ENCODE assay signal across 9 cellular contexts in genomic region chr4:156677136-156677535, GRCh38.
A peak's percentile ranks its signal among the peaks of the same experiment; 100 is the strongest.
DNase-seq lines count a peak whose midpoint lies in the region; ATAC-seq and TF ChIP-seq lines count a peak whose summit lies in the region.
"Had no signal": no experiment of that assay in that cellular context is flagged by ENCODE, and none has a peak within 500 bp of the region (broad histone marks: within the 10 kb centered on the region; RNA-seq: fewer than 3 reads in every experiment).

No MANE protein-coding gene starts in this region.

- no peaks in the 10 kb centered on the region for H3K9me2 ChIP-seq in Loucy (replicated peaks; ENCODE audit: low read depth, low read length)

- DNase-seq in NCI-H1092 treated with DMSO at 0.1 percent for 48 hours (lab: John Stamatoyannopoulos, UW) (peak; percentile 24), NCI-H1092 (lab: John Stamatoyannopoulos, UW) (no peak), colonic mucosa (peak; percentile 28), natural killer cell (no peak), NCI-H345 treated with DMSO at 0.1 percent for 48 hours (lab: John Stamatoyannopoulos, UW; ENCODE audit: unreplicated experiment) (no peak), mesenteric fat pad (ENCODE audit: low spot score) (no peak)

- H3K4me1 ChIP-seq in Loucy (ENCODE audit: insufficient read depth, low read length, poor library complexity, severe bottlenecking) (no peaks in the 10 kb centered on the region), colonic mucosa (no peaks in the 10 kb centered on the region), skeletal muscle satellite cell (ENCODE audit: control insufficient read depth, insufficient read depth, low read length) (peaks cover 47% of the 10 kb centered on the region)

- no peak overlapping the region for H3K4me2 ChIP-seq in Loucy (ENCODE audit: low read depth, low read length, poor library complexity, severe bottlenecking)
- H3K4me2 ChIP-seq in skeletal muscle satellite cell (ENCODE audit: low read length), result peak overlapping the region; percentile 34

- H3K9me3 ChIP-seq in Loucy (ENCODE audit: insufficient read depth, low read depth, low read length) (no peaks in the 10 kb centered on the region), colonic mucosa (no peaks in the 10 kb centered on the region), skeletal muscle satellite cell (replicated peaks; ENCODE audit: low read length) (no peaks in the 10 kb centered on the region)

- H4K20me1 ChIP-seq in Loucy (ENCODE audit: insufficient read depth, low read length, poor library complexity, severe bottlenecking), result no peaks in the 10 kb centered on the region

- H3K27ac ChIP-seq in colonic mucosa, result no peak overlapping the region

- H3K79me2 ChIP-seq in Loucy (ENCODE audit: insufficient read depth, low read length), result no peaks in the 10 kb centered on the region

- H3K4me1 Mint-ChIP-seq in natural killer cell, result no peaks in the 10 kb centered on the region
- H3K4me1 Mint-ChIP-seq: B cell had no signal

- H3K9ac ChIP-seq in Loucy (ENCODE audit: low read depth, low read length, poor library complexity, severe bottlenecking), result no peak overlapping the region
- H3K9ac ChIP-seq in colonic mucosa (ENCODE audit: low read depth in 2 of 2, low read length in 2 of 2), result no peak overlapping the region
- peak overlapping the region; percentile 55 for H3K9ac ChIP-seq in skeletal muscle satellite cell (ENCODE audit: low read depth, low read length)

- no peaks in the 10 kb centered on the region for H3K27me3 ChIP-seq in Loucy (ENCODE audit: insufficient read depth, low read length, poor library complexity, severe bottlenecking)
- no peaks in the 10 kb centered on the region for H3K27me3 ChIP-seq in colonic mucosa
- no peaks in the 10 kb centered on the region for H3K27me3 ChIP-seq in skeletal muscle satellite cell (ENCODE audit: control insufficient read depth, insufficient read depth, low read length)

- H3K36me3 ChIP-seq in Loucy (ENCODE audit: insufficient read depth, low read length) (no peaks in the 10 kb centered on the region), colonic mucosa (no peaks in the 10 kb centered on the region), skeletal muscle satellite cell (ENCODE audit: insufficient read depth, low read length) (no peaks in the 10 kb centered on the region)

- TF ChIP-seq CTCF in Loucy (conservative IDR thresholded peaks at IDR 0.05; ENCODE audit: low read length), result peak; percentile 52
- no peak for TF ChIP-seq CTCF in colonic mucosa (IDR thresholded peaks at IDR 0.05)
- TF ChIP-seq CTCF in natural killer cell (IDR thresholded peaks at IDR 0.05), result no peak

- no peak overlapping the region for H3K4me3 ChIP-seq in Loucy (ENCODE audit: low read length, poor library complexity, severe bottlenecking)
- no peak overlapping the region for H3K4me3 ChIP-seq in colonic mucosa
- no peak overlapping the region for H3K4me3 ChIP-seq in skeletal muscle satellite cell (ENCODE audit: low read length)

- no peak overlapping the region for H3K27ac Mint-ChIP-seq in natural killer cell
- H3K27ac Mint-ChIP-seq: B cell had no signal

- H3K27me3 Mint-ChIP-seq in natural killer cell (ENCODE audit: low read depth in 2 of 2), result no peaks in the 10 kb centered on the region
- H3K27me3 Mint-ChIP-seq: B cell had no signal

- H2AFZ ChIP-seq in Loucy (ENCODE audit: low read length), result no peak overlapping the region

- ATAC-seq in natural killer cell, result no peak

- intact Hi-C loops in colonic mucosa (cut with DNase I), result loop anchor here (10.0 kb wide), 2 partner anchors 202 to 382 kb away; no protein-coding TSS in a partner anchor
- intact Hi-C loops in natural killer cell (cut with micrococcal nuclease), result no loop called here

- H3K36me3 Mint-ChIP-seq in natural killer cell, result no peaks in the 10 kb centered on the region

- no peaks in the 10 kb centered on the region for H3F3A ChIP-seq in Loucy (ENCODE audit: low read depth)

- H3K9me3 Mint-ChIP-seq in natural killer cell, result peaks cover 7 to 9% of the 10 kb centered on the region in 2 donors

- H3K4me3 Mint-ChIP-seq in natural killer cell, result no peak overlapping the region
- H3K4me3 Mint-ChIP-seq: B cell had no signal

Comparison
In these comparisons a context has a peak if more than half of its experiments do, and no peak if none do; other contexts are left out.
1. DNase-seq: peak in NCI-H1092 treated with DMSO at 0.1 percent for 48 hours (single experiment) and colonic mucosa (single experiment); none in NCI-H1092 (single experiment), natural killer cell (single experiment), NCI-H345 treated with DMSO at 0.1 percent for 48 hours (single experiment) and mesenteric fat pad (single experiment).